6 cellular contexts compared by ENCODE assay signal in genomic region chr1:93132638-93133037, GRCh38.
"Had no signal": no experiment of that assay in that cellular context is flagged by ENCODE, and none has a peak within 500 bp of the region (broad histone marks: within the 10 kb centered on the region; RNA-seq: fewer than 3 reads in every experiment).

No MANE protein-coding gene starts in this region.

- ATAC-seq: GM23338, HepG2 had no signal

- H3K27ac ChIP-seq: HL-60 had no signal

- DNase-seq: H9, HCEC 1CT, HFFc6 had no signal

- H3K4me3 ChIP-seq: GM23338 had no signal
